Comparison of ENCODE assay signal across 27 cellular contexts in the genomic region with DNA sequence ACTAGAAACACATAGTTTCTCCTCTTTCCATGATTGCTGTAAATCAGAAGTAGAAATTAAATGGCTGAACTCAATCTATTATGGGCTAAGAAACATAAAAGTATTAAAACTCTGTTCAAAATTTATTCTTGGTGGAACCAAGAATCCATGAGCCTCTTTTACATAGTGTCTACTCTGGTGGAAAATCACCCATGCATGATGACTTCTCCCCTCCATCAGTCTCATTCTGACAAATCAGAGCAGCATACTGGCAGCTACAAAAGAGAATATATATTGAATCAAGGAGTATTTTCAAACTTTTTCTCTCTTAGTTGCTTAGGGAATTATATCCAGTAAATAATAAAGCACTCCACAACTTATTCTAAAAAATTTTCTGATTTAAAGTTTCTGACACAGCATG.
DNase-seq lines count a peak whose midpoint lies in the region; ATAC-seq and TF ChIP-seq lines count a peak whose summit lies in the region.
"Had no signal": no experiment of that assay in that cellular context is flagged by ENCODE, and none has a peak within 500 bp of the region (broad histone marks: within the 10 kb centered on the region; RNA-seq: fewer than 3 reads in every experiment).

No MANE protein-coding gene starts in this region.

- H3K27me3 Mint-ChIP-seq in osteocyte (ENCODE audit: unreplicated experiment) (no peaks in the 10 kb centered on the region), endothelial cell (ENCODE audit: unreplicated experiment) (no peaks in the 10 kb centered on the region)
- H3K27me3 Mint-ChIP-seq in activated T-cell treated with anti-CD3 and anti-CD28 coated beads, Interleukin-2, amount 50 U/mL, for 24 hours, result no peaks in the 10 kb centered on the region

- H3K9me3 ChIP-seq in DND-41 (ENCODE audit: insufficient read depth, low read length, severe bottlenecking) (no peaks in the 10 kb centered on the region), Loucy (ENCODE audit: insufficient read depth, low read depth, low read length) (no peaks in the 10 kb centered on the region)
- H3K9me3 ChIP-seq: A549 had no signal

- peaks cover 2% of the 10 kb centered on the region for H3K36me3 Mint-ChIP-seq in osteocyte (ENCODE audit: unreplicated experiment)
- no peaks in the 10 kb centered on the region for H3K36me3 Mint-ChIP-seq in endothelial cell (ENCODE audit: low read depth, unreplicated experiment)
- no peaks in the 10 kb centered on the region for H3K36me3 Mint-ChIP-seq in activated T-cell treated with anti-CD3 and anti-CD28 coated beads, Interleukin-2, amount 50 U/mL, for 24 hours (ENCODE audit: low read depth)
- H3K36me3 Mint-ChIP-seq: CD8-positive, alpha-beta T cell had no signal

- no peak overlapping the region for H3K4me3 Mint-ChIP-seq in osteocyte (ENCODE audit: unreplicated experiment)
- H3K4me3 Mint-ChIP-seq in endothelial cell (ENCODE audit: unreplicated experiment), result no peak overlapping the region
- H3K4me3 Mint-ChIP-seq in activated T-cell treated with anti-CD3 and anti-CD28 coated beads, Interleukin-2, amount 50 U/mL, for 24 hours, result no peak overlapping the region
- H3K4me3 Mint-ChIP-seq: CD8-positive, alpha-beta T cell; H9 had no signal

- H2AFZ ChIP-seq in DND-41 (ENCODE audit: low read depth, low read length) (peak overlapping the region; percentile 51; the same call in 1 of the 2 replicates), Loucy (ENCODE audit: low read length) (peak overlapping the region; percentile 57; the same call in 1 of the 2 replicates)

- in situ Hi-C loops in brain microvascular endothelial cell (cut with HindIII; ENCODE audit: low pct_ligation_motif_present, low sequenced_read_pairs), result no loop called here

- no peaks in the 10 kb centered on the region for H3K9me3 Mint-ChIP-seq in osteocyte (ENCODE audit: unreplicated experiment)
- H3K9me3 Mint-ChIP-seq in endothelial cell (ENCODE audit: unreplicated experiment), result no peaks in the 10 kb centered on the region
- peaks cover 2% of the 10 kb centered on the region for H3K9me3 Mint-ChIP-seq in activated T-cell treated with anti-CD3 and anti-CD28 coated beads, Interleukin-2, amount 50 U/mL, for 24 hours
- H3K9me3 Mint-ChIP-seq: CD8-positive, alpha-beta T cell had no signal

- peak overlapping the region; percentile 81 for H3K27ac Mint-ChIP-seq in osteocyte (ENCODE audit: unreplicated experiment)
- no peak overlapping the region for H3K27ac Mint-ChIP-seq in endothelial cell (ENCODE audit: unreplicated experiment)
- no peak overlapping the region for H3K27ac Mint-ChIP-seq in activated T-cell treated with anti-CD3 and anti-CD28 coated beads, Interleukin-2, amount 50 U/mL, for 24 hours
- H3K27ac Mint-ChIP-seq: CD8-positive, alpha-beta T cell had no signal

- H3K27me3 ChIP-seq in DND-41 (ENCODE audit: insufficient read depth, low read length, poor library complexity), result no peaks in the 10 kb centered on the region
- H3K27me3 ChIP-seq in Loucy (ENCODE audit: insufficient read depth, low read length, poor library complexity, severe bottlenecking), result no peaks in the 10 kb centered on the region
- no peaks in the 10 kb centered on the region for H3K27me3 ChIP-seq in brain microvascular endothelial cell (replicated peaks)

- H3K9ac ChIP-seq in DND-41 (ENCODE audit: low read depth, low read length) (no peak overlapping the region), Loucy (ENCODE audit: low read depth, low read length, poor library complexity, severe bottlenecking) (peak overlapping the region; percentile 49)

- H3F3A ChIP-seq in Loucy (ENCODE audit: low read depth), result no peaks in the 10 kb centered on the region

- H3K4me1 ChIP-seq in DND-41 (ENCODE audit: insufficient read depth, low read length) (peaks cover 5% of the 10 kb centered on the region; the same call in 1 of the 2 replicates), Loucy (ENCODE audit: insufficient read depth, low read length, poor library complexity, severe bottlenecking) (peaks cover 10% of the 10 kb centered on the region)
- H3K4me1 ChIP-seq: A549 had no signal

- peaks cover 60% of the 10 kb centered on the region for H3K4me1 Mint-ChIP-seq in osteocyte (ENCODE audit: unreplicated experiment)
- H3K4me1 Mint-ChIP-seq in endothelial cell (ENCODE audit: unreplicated experiment), result no peaks in the 10 kb centered on the region
- no peaks in the 10 kb centered on the region for H3K4me1 Mint-ChIP-seq in activated T-cell treated with anti-CD3 and anti-CD28 coated beads, Interleukin-2, amount 50 U/mL, for 24 hours (ENCODE audit: low read depth)

- H3K27ac ChIP-seq in DND-41 (ENCODE audit: low read length) (no peak overlapping the region), brain microvascular endothelial cell (peak overlapping the region; percentile 16)
- H3K27ac ChIP-seq: A549, C4-2B, RWPE1 had no signal

- H3K9me2 ChIP-seq in Loucy (replicated peaks; ENCODE audit: low read depth, low read length), result no peaks in the 10 kb centered on the region

- no peak overlapping the region for H3K4me3 ChIP-seq in DND-41 (ENCODE audit: low read depth in 1 of 2, low read length in 2 of 2)
- H3K4me3 ChIP-seq in Loucy (ENCODE audit: low read length, poor library complexity, severe bottlenecking), result peak overlapping the region; percentile 3
- H3K4me3 ChIP-seq in brain microvascular endothelial cell (ENCODE audit: low read depth, low read length), result no peak overlapping the region
- H3K4me3 ChIP-seq: A549, K562 had no signal

- TF ChIP-seq CTCF in DND-41 (IDR thresholded peaks at IDR 0.05; ENCODE audit: borderline replicate concordance, extremely low read depth, low read length, poor library complexity, severe bottlenecking), result no peak
- no peak for TF ChIP-seq CTCF in Loucy (conservative IDR thresholded peaks at IDR 0.05; ENCODE audit: low read length)
- TF ChIP-seq CTCF in brain microvascular endothelial cell (IDR thresholded peaks at IDR 0.05; ENCODE audit: low read depth, low read length, missing control alignments), result no peak
- TF ChIP-seq CTCF in osteocyte (IDR thresholded peaks at IDR 0.05), result no peak
- no peak for TF ChIP-seq CTCF in endothelial cell (IDR thresholded peaks at IDR 0.05; ENCODE audit: unreplicated experiment)

- no peak for ATAC-seq in DND-41 (ENCODE audit: insufficient read depth, low read depth)
- ATAC-seq: A549; CD8-positive, alpha-beta T cell; K562; Panc1 had no signal

- H3K4me2 ChIP-seq in DND-41 (ENCODE audit: insufficient read depth, low read length) (no peak overlapping the region), Loucy (ENCODE audit: low read depth, low read length, poor library complexity, severe bottlenecking) (peak overlapping the region; percentile 3)
- H3K4me2 ChIP-seq: A549 had no signal

- H3K36me3 ChIP-seq in DND-41 (ENCODE audit: insufficient read depth, low read length) (no peaks in the 10 kb centered on the region), Loucy (ENCODE audit: insufficient read depth, low read length) (no peaks in the 10 kb centered on the region), brain microvascular endothelial cell (replicated peaks) (no peaks in the 10 kb centered on the region)

- H3K79me2 ChIP-seq in DND-41 (ENCODE audit: insufficient read depth, low read length) (no peaks in the 10 kb centered on the region), Loucy (ENCODE audit: insufficient read depth, low read length) (no peaks in the 10 kb centered on the region)

- H4K20me1 ChIP-seq in DND-41 (ENCODE audit: insufficient read depth, low read length), result no peaks in the 10 kb centered on the region
- H4K20me1 ChIP-seq in Loucy (ENCODE audit: insufficient read depth, low read length, poor library complexity, severe bottlenecking), result no peaks in the 10 kb centered on the region

- DNase-seq in DND-41, result no peak
- DNase-seq in brain microvascular endothelial cell, result no peak
- DNase-seq in osteocyte (ENCODE audit: extremely low spot score, unreplicated experiment), result no peak
- DNase-seq in NCI-H1105 treated with DMSO at 0.1 percent for 48 hours (lab: John Stamatoyannopoulos, UW), result no peak
- no peak for DNase-seq in GOT3 (lab: John Stamatoyannopoulos, UW)
- DNase-seq in endothelial cell (ENCODE audit: low spot score), result no peak
- DNase-seq in activated T-cell treated with anti-CD3 and anti-CD28 coated beads, Interleukin-2, amount 50 U/mL, for 24 hours, result no peak
- DNase-seq: AML-193; CD8-positive, alpha-beta T cell; DMS 273 treated with DMSO at 0.1 percent for 48 hours; DMS79 treated with DMSO at 0.1 percent for 48 hours; H9; Kasumi-1; MV-4-11; NCI-H1105; NCI-H146; NCI-H1930; NCI-H2107; NCI-H524; NCI-H774; SHP77 had no signal
